Comparison of ENCODE assay signal across 10 cellular contexts in genomic region chr7:2759736-2760097, GRCh38.
DNase-seq lines count a peak whose midpoint lies in the region; ATAC-seq, FAIRE-seq and TF ChIP-seq lines count a peak whose summit lies in the region.
"Had no signal": no experiment of that assay in that cellular context is flagged by ENCODE, and none has a peak within 500 bp of the region (broad histone marks: within the 10 kb centered on the region; RNA-seq: fewer than 3 reads in every experiment).

No MANE protein-coding gene starts in this region.

- peak; percentile 14 for DNase-seq in NCI-H2227 (lab: John Stamatoyannopoulos, UW; ENCODE audit: unreplicated experiment)
- no peak for DNase-seq in NCI-H2227 treated with DMSO at 0.1 percent for 48 hours (lab: John Stamatoyannopoulos, UW)
- DNase-seq in WTC11 (ENCODE audit: low spot score) = no peak
- no peak for DNase-seq in keratinocyte (ENCODE audit: low read depth, low spot score)
- no peak for DNase-seq in ACHN
- DNase-seq in BE2C = no peak
- DNase-seq: stimulated activated CD4-positive, alpha-beta T cell treated with anti-CD3 and anti-CD28 coated beads, Interleukin-15, amount 100 ng/mL, for 24 hours had no signal

- POLR2A ChIA-PET in WTC11 (lab: Charles Lee) = no interaction called here

- H3K27me3 Mint-ChIP-seq in WTC11 (ENCODE audit: low read depth) = no peaks in the 10 kb centered on the region

- H3K27ac ChIP-seq in keratinocyte (ENCODE audit: control insufficient read depth, insufficient read depth, low read length) = peak overlapping the region; percentile 41
- H3K27ac ChIP-seq in subcutaneous abdominal adipose tissue (ENCODE audit: low read depth, low read length) = peak overlapping the region; percentile 56

- no peak for ATAC-seq in WTC11
- no peak for ATAC-seq in GM21423 (IDR thresholded peaks at IDR 0.05; ENCODE audit: unreplicated experiment)

- H3K9me3 Mint-ChIP-seq in WTC11 = peaks cover 3% of the 10 kb centered on the region; the same call in 1 of the 2 replicates

- dilution Hi-C loops in keratinocyte (cut with MboI; ENCODE audit: extremely low pct_ligation_motif_present, low sequenced_read_pairs) = no loop called here

- H3K4me1 ChIP-seq in keratinocyte (ENCODE audit: control insufficient read depth, extremely low read depth, insufficient read depth, low read length) (peaks cover 57% of the 10 kb centered on the region), subcutaneous abdominal adipose tissue (ENCODE audit: control insufficient read depth in 5 of 5, insufficient read depth in 5 of 5, low read length in 5 of 5) (peaks cover 17 to 69% (median 65%) of the 10 kb centered on the region in 5 donors), BE2C (peaks cover 31% of the 10 kb centered on the region)

- H3K36me3 Mint-ChIP-seq in WTC11 = peaks cover 35% of the 10 kb centered on the region

- H3K27ac Mint-ChIP-seq in WTC11 = peak overlapping the region; percentile 58; the same call in 1 of the 2 replicates

- peaks cover 8% of the 10 kb centered on the region for H3K79me2 ChIP-seq in keratinocyte (ENCODE audit: control insufficient read depth, insufficient read depth, low read length)

- peak overlapping the region; percentile 52 for H3K4me2 ChIP-seq in keratinocyte (ENCODE audit: control insufficient read depth, extremely low read depth, insufficient read depth, low read depth, low read length)

- CTCF ChIA-PET in WTC11 (lab: Charles Lee) = interaction anchor here (1.2 to 2.2 kb wide), 7 partner anchors 10 to 121 kb away, joined by 3 to 15 read pairs (median 7); no protein-coding TSS in a partner anchor

- H3K4me1 Mint-ChIP-seq in WTC11 = peaks cover 52% of the 10 kb centered on the region

- no peaks in the 10 kb centered on the region for H3K9me1 ChIP-seq in keratinocyte (ENCODE audit: control insufficient read depth, extremely low read depth, insufficient read depth, low read length)

- H2AFZ ChIP-seq in keratinocyte (ENCODE audit: control insufficient read depth, low read length) = no peak overlapping the region

- H3K9me3 ChIP-seq in keratinocyte (ENCODE audit: control insufficient read depth, low read depth, low read length) (no peaks in the 10 kb centered on the region), subcutaneous abdominal adipose tissue (ENCODE audit: control insufficient read depth in 5 of 5, low read length in 5 of 5) (no peaks in the 10 kb centered on the region), BE2C (no peaks in the 10 kb centered on the region)

- no peaks in the 10 kb centered on the region for H3K27me3 ChIP-seq in keratinocyte (ENCODE audit: control insufficient read depth, extremely low read depth, insufficient read depth, low read length)
- no peaks in the 10 kb centered on the region for H3K27me3 ChIP-seq in subcutaneous abdominal adipose tissue (ENCODE audit: control insufficient read depth in 5 of 5, insufficient read depth in 4 of 5, low read length in 5 of 5)
- H3K27me3 ChIP-seq in BE2C = no peaks in the 10 kb centered on the region

- FAIRE-seq in keratinocyte (lab: Jason Lieb, UNC) = no peak
- FAIRE-seq: frontal cortex had no signal

- H4K20me1 ChIP-seq in keratinocyte (ENCODE audit: control insufficient read depth, extremely low read depth, insufficient read depth, low read length) = no peaks in the 10 kb centered on the region

- H3K9ac ChIP-seq in keratinocyte (ENCODE audit: control insufficient read depth, extremely low read depth, insufficient read depth, low read length) = peak overlapping the region; percentile 29
- no peak overlapping the region for H3K9ac ChIP-seq in subcutaneous abdominal adipose tissue (ENCODE audit: low read length in 5 of 5)

- TF ChIP-seq CTCF in WTC11 (IDR thresholded peaks at IDR 0.05) = no peak
- no peak for TF ChIP-seq CTCF in keratinocyte (optimal IDR thresholded peaks at IDR 0.05 in 1 of 3, IDR thresholded peaks at IDR 0.05 in 1 of 3, conservative IDR thresholded peaks at IDR 0.05 in 1 of 3; ENCODE audit: extremely low read depth in 1 of 3, insufficient read depth in 2 of 3, low read length in 3 of 3)
- TF ChIP-seq CTCF in BE2C (IDR thresholded peaks at IDR 0.05; ENCODE audit: low read depth, low read length) = no peak

- in situ Hi-C loops in ACHN (cut with HindIII; ENCODE audit: low pct_ligation_motif_present, low pct_unique_long_range_greater_than_20kb, low sequenced_read_pairs) = no loop called here

- H3K4me3 Mint-ChIP-seq in WTC11 = no peak overlapping the region

- H3K4me3 ChIP-seq in keratinocyte (ENCODE audit: control insufficient read depth in 2 of 3, extremely low read depth in 1 of 3, insufficient read depth in 2 of 3, low read depth in 1 of 3, low read length in 3 of 3) (no peak overlapping the region), subcutaneous abdominal adipose tissue (ENCODE audit: low read depth in 1 of 5, low read length in 5 of 5) (no peak overlapping the region), BE2C (ENCODE audit: low read depth, low read length) (no peak overlapping the region)

- peaks cover 3% of the 10 kb centered on the region in 2 experiments for H3K36me3 ChIP-seq in keratinocyte (ENCODE audit: control insufficient read depth in 2 of 2, extremely low read depth in 1 of 2, insufficient read depth in 2 of 2, low read length in 2 of 2)
- no peaks in the 10 kb centered on the region for H3K36me3 ChIP-seq in subcutaneous abdominal adipose tissue (ENCODE audit: control insufficient read depth in 5 of 5, insufficient read depth in 5 of 5, low read length in 5 of 5)
- H3K36me3 ChIP-seq in BE2C = no peaks in the 10 kb centered on the region

TF ChIP-seq in WTC11, 78 proteins besides CTCF, POLR2A, EP300 and RAD21:
- TF ChIP-seq ZNF416 (CRISPR knock-in tag; IDR thresholded peaks at IDR 0.05) (no peak), ZBTB21 (CRISPR knock-in tag; IDR thresholded peaks at IDR 0.05; ENCODE audit: borderline replicate concordance) (no peak), SMAD4 (CRISPR knock-in tag; IDR thresholded peaks at IDR 0.05) (no peak), ZNF423 (CRISPR knock-in tag; IDR thresholded peaks at IDR 0.05) (no peak), KAT7 (CRISPR knock-in tag; IDR thresholded peaks at IDR 0.05; ENCODE audit: borderline replicate concordance) (no peak), ZNF263 (CRISPR knock-in tag; IDR thresholded peaks at IDR 0.05; ENCODE audit: low read depth) (no peak), MYBL2 (CRISPR knock-in tag; IDR thresholded peaks at IDR 0.05) (no peak), NFYB (CRISPR knock-in tag; conservative IDR thresholded peaks at IDR 0.05; ENCODE audit: low read depth) (no peak), CDX4 (CRISPR knock-in tag; IDR thresholded peaks at IDR 0.05; ENCODE audit: borderline replicate concordance) (no peak), GTF2I (CRISPR knock-in tag; conservative IDR thresholded peaks at IDR 0.05) (no peak)
